ENCODE assay signal across 27 cellular contexts in genomic region chr7:113835367-113835766, GRCh38.
"Had no signal": no experiment of that assay in that cellular context is flagged by ENCODE, and none has a peak within 500 bp of the region (broad histone marks: within the 10 kb centered on the region; RNA-seq: fewer than 3 reads in every experiment).

No MANE protein-coding gene starts in this region.

- H3K4me3 Mint-ChIP-seq: activated CD4-positive, alpha-beta memory T cell treated with anti-CD3 and anti-CD28 coated beads for 36 hours; activated CD4-positive, alpha-beta T cell treated with anti-CD3 and anti-CD28 coated beads for 36 hours; activated CD4-positive, alpha-beta T cell treated with anti-CD3 and anti-CD28 coated beads, Interleukin-2, amount 10 ng/mL, durations not matched to agents 24 days and 14 days; activated naive CD8-positive, alpha-beta T cell; activated T-cell treated with anti-CD3 and anti-CD28 coated beads, Interleukin-2, amount 50 U/mL, for 4 hours; activated T-helper 17 cell treated with anti-CD3 and anti-CD28 coated beads, Interleukin-2, amount 50 U/mL, for 72 hours; effector memory CD8-positive, alpha-beta T cell had no signal

- H3K27me3 ChIP-seq: brain microvascular endothelial cell, esophagus muscularis mucosa, foreskin keratinocyte, gastroesophageal sphincter had no signal

- H3K36me3 Mint-ChIP-seq: activated CD4-positive, alpha-beta memory T cell treated with anti-CD3 and anti-CD28 coated beads for 36 hours; activated naive CD8-positive, alpha-beta T cell had no signal

- H3K9me3 ChIP-seq: esophagus muscularis mucosa, gastroesophageal sphincter had no signal

- H3K27ac Mint-ChIP-seq: activated CD4-positive, alpha-beta memory T cell treated with anti-CD3 and anti-CD28 coated beads for 36 hours; activated CD4-positive, alpha-beta T cell treated with anti-CD3 and anti-CD28 coated beads for 36 hours; activated CD4-positive, alpha-beta T cell treated with anti-CD3 and anti-CD28 coated beads, Interleukin-2, amount 10 ng/mL, durations not matched to agents 24 days and 14 days; activated naive CD8-positive, alpha-beta T cell; activated T-helper 17 cell treated with anti-CD3 and anti-CD28 coated beads, Interleukin-2, amount 50 U/mL, for 72 hours; effector memory CD8-positive, alpha-beta T cell had no signal

- H3K9me3 Mint-ChIP-seq: activated CD4-positive, alpha-beta memory T cell treated with anti-CD3 and anti-CD28 coated beads for 36 hours; activated CD4-positive, alpha-beta T cell treated with anti-CD3 and anti-CD28 coated beads, Interleukin-2, amount 10 ng/mL, durations not matched to agents 24 days and 14 days; activated T-helper 17 cell treated with anti-CD3 and anti-CD28 coated beads, Interleukin-2, amount 50 U/mL, for 72 hours had no signal

- H3K27me3 Mint-ChIP-seq: activated CD4-positive, alpha-beta memory T cell treated with anti-CD3 and anti-CD28 coated beads for 36 hours; activated CD4-positive, alpha-beta T cell treated with anti-CD3 and anti-CD28 coated beads for 36 hours; activated CD4-positive, alpha-beta T cell treated with anti-CD3 and anti-CD28 coated beads, Interleukin-2, amount 10 ng/mL, durations not matched to agents 24 days and 14 days; activated naive CD8-positive, alpha-beta T cell; activated T-helper 17 cell treated with anti-CD3 and anti-CD28 coated beads, Interleukin-2, amount 50 U/mL, for 72 hours; effector memory CD8-positive, alpha-beta T cell had no signal

- ATAC-seq: activated CD4-positive, alpha-beta T cell treated with anti-CD3 and anti-CD28 coated beads for 36 hours; activated T-cell treated with anti-CD3 and anti-CD28 coated beads, Interleukin-2, amount 50 U/mL, for 4 hours; activated T-helper 17 cell treated with anti-CD3 and anti-CD28 coated beads, Interleukin-2, amount 50 U/mL, for 72 hours; effector memory CD8-positive, alpha-beta T cell; foreskin keratinocyte; gastroesophageal sphincter had no signal

- H3K4me3 ChIP-seq: esophagus muscularis mucosa, gastroesophageal sphincter had no signal

- H3K4me1 ChIP-seq: foreskin keratinocyte, gastroesophageal sphincter had no signal

- H3K36me3 ChIP-seq: brain microvascular endothelial cell, esophagus muscularis mucosa, gastroesophageal sphincter had no signal

- DNase-seq: activated CD4-positive, alpha-beta memory T cell treated with anti-CD3 and anti-CD28 coated beads for 36 hours; activated CD4-positive, alpha-beta T cell treated with anti-CD3 and anti-CD28 coated beads for 36 hours; activated CD4-positive, alpha-beta T cell treated with anti-CD3 and anti-CD28 coated beads, Interleukin-2, amount 10 ng/mL, durations not matched to agents 24 days and 14 days; activated CD4-positive, CD25-positive, alpha-beta regulatory T cell; activated CD4-positive, CD25-positive, alpha-beta regulatory T cell treated with anti-CD3 and anti-CD28 coated beads, Interleukin-2, amount 50 U/mL, for 72 hours; activated CD8-positive, alpha-beta memory T cell treated with anti-CD3 and anti-CD28 coated beads, Interleukin-2, amount 50 U/mL, for 48 hours; activated effector memory CD4-positive, alpha-beta T cell treated with Interleukin-2 at 50 U/mL for 16 hours; activated gamma-delta T cell treated with Interleukin-2 at 50 U/mL for 16 hours; activated naive CD4-positive, alpha-beta T cell treated with anti-CD3 and anti-CD28 coated beads, Interleukin-2, amount 50 U/mL, for 16 hours; activated naive CD4-positive, alpha-beta T cell treated with Interleukin-2 at 50 U/mL for 16 hours; activated T-cell treated with anti-CD3 and anti-CD28 coated beads for 4 hours; activated T-cell treated with anti-CD3 and anti-CD28 coated beads, Interleukin-2, amount 50 U/mL, for 4 hours; amniotic stem cell; anterior cingulate cortex; brain microvascular endothelial cell; caudate nucleus; cortex of kidney; dermis blood vessel endothelial cell; effector CD4-positive, alpha-beta T cell; effector memory CD8-positive, alpha-beta T cell; erythroblast; foreskin keratinocyte; T-helper 2 cell had no signal

- H3K27ac ChIP-seq: brain microvascular endothelial cell, esophagus muscularis mucosa, foreskin keratinocyte, gastroesophageal sphincter had no signal

- H3K4me1 Mint-ChIP-seq: activated CD4-positive, alpha-beta T cell treated with anti-CD3 and anti-CD28 coated beads for 36 hours; activated CD4-positive, alpha-beta T cell treated with anti-CD3 and anti-CD28 coated beads, Interleukin-2, amount 10 ng/mL, durations not matched to agents 24 days and 14 days; activated T-helper 17 cell treated with anti-CD3 and anti-CD28 coated beads, Interleukin-2, amount 50 U/mL, for 72 hours had no signal
